Comparison of ENCODE assay signal across 1 cellular context in the genomic region with DNA sequence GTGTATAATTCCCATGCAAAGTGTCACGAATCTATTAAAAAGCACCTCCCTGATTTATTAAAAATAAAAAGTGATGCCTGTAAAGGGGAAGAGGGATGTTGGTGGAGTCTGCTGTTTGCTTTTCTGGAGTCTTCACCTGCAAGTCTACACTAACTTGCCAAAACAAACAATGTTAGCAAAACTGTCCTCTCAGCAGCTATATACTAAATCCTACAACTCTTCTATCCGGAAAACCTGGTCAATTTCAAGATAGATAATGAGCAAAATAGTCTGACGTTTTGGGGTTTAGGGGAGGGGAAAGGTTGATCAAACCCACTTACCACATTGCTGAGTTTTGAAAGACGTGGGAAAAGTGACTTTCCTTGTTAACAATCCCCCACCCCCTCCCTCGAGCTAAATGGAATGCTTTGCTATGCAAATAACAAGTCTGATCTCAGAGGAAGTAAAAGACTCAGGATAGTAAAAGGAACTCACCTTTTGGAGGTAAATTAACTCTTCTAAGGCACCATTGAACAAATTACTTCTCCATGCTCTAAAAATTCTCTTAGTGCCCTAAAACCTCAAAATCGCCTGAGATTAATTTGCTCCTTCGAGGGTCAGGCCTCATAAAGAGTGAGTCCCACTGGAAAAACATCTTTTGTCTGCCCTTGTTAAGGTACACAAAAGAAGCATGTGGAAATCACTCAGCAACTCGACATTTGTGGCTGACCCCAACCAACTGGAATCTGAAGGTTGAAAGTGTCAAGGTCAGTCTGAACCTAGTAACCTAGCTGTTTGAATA.
TF ChIP-seq lines count a peak whose summit lies in the region.

No MANE protein-coding gene starts in this region.

TF ChIP-seq in HepG2, 621 proteins besides CTCF, POLR2A, EP300 and RAD21 (continued from another document and continues in another):
- TF ChIP-seq, protein P1, sequence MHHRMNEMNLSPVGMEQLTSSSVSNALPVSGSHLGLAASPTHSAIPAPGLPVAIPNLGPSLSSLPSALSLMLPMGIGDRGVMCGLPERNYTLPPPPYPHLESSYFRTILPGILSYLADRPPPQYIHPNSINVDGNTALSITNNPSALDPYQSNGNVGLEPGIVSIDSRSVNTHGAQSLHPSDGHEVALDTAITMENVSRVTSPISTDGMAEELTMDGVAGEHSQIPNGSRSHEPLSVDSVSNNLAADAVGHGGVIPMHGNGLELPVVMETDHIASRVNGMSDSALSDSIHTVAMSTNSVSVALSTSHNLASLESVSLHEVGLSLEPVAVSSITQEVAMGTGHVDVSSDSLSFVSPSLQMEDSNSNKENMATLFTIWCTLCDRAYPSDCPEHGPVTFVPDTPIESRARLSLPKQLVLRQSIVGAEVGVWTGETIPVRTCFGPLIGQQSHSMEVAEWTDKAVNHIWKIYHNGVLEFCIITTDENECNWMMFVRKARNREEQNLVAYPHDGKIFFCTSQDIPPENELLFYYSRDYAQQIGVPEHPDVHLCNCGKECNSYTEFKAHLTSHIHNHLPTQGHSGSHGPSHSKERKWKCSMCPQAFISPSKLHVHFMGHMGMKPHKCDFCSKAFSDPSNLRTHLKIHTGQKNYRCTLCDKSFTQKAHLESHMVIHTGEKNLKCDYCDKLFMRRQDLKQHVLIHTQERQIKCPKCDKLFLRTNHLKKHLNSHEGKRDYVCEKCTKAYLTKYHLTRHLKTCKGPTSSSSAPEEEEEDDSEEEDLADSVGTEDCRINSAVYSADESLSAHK (CRISPR knock-in tag; IDR thresholded peaks at IDR 0.05; ENCODE audit: borderline replicate concordance) = no peak
- TF ChIP-seq POGZ (CRISPR knock-in tag; IDR thresholded peaks at IDR 0.05) (peak; percentile 65), CHD2 (IDR thresholded peaks at IDR 0.05; ENCODE audit: low read depth, low read length) (no peak), ZNF629 (CRISPR knock-in tag; conservative IDR thresholded peaks at IDR 0.05) (no peak), ZNF562 (CRISPR knock-in tag; IDR thresholded peaks at IDR 0.05; ENCODE audit: borderline replicate concordance) (no peak), ARHGAP35 (CRISPR knock-in tag; IDR thresholded peaks at IDR 0.05; ENCODE audit: borderline replicate concordance) (no peak), ISX (CRISPR knock-in tag; conservative IDR thresholded peaks at IDR 0.05) (no peak), NRL (CRISPR knock-in tag; IDR thresholded peaks at IDR 0.05; ENCODE audit: borderline replicate concordance) (no peak), ZNF615 (CRISPR knock-in tag; IDR thresholded peaks at IDR 0.05; ENCODE audit: borderline replicate concordance) (no peak), TEAD3 (CRISPR knock-in tag; optimal IDR thresholded peaks at IDR 0.05; ENCODE audit: borderline replicate concordance) (peak; percentile 79), MTF1 (CRISPR knock-in tag; IDR thresholded peaks at IDR 0.05) (no peak), FOXA3 (CRISPR knock-in tag; IDR thresholded peaks at IDR 0.05) (peak; percentile 56), RAD51 (IDR thresholded peaks at IDR 0.05; ENCODE audit: borderline replicate concordance) (no peak), PCBP1 (IDR thresholded peaks at IDR 0.05; ENCODE audit: borderline replicate concordance, low read depth, low read length) (no peak), SCMH1 (CRISPR knock-in tag; IDR thresholded peaks at IDR 0.05; ENCODE audit: borderline replicate concordance) (no peak), ZNF674 (CRISPR knock-in tag; IDR thresholded peaks at IDR 0.05; ENCODE audit: low read depth) (no peak), ZFP37 (CRISPR knock-in tag; IDR thresholded peaks at IDR 0.05; ENCODE audit: borderline replicate concordance) (no peak), NFE2L1 (CRISPR knock-in tag; IDR thresholded peaks at IDR 0.05; ENCODE audit: borderline replicate concordance) (no peak), TCF7 (IDR thresholded peaks at IDR 0.05; ENCODE audit: low read depth) (no peak; the same call in 1 of the 2 replicates), ZNF251 (CRISPR knock-in tag; IDR thresholded peaks at IDR 0.05) (no peak), EZH2 (conservative IDR thresholded peaks at IDR 0.05; ENCODE audit: low read depth, low read length) (no peak)
- TF ChIP-seq, protein P2, sequence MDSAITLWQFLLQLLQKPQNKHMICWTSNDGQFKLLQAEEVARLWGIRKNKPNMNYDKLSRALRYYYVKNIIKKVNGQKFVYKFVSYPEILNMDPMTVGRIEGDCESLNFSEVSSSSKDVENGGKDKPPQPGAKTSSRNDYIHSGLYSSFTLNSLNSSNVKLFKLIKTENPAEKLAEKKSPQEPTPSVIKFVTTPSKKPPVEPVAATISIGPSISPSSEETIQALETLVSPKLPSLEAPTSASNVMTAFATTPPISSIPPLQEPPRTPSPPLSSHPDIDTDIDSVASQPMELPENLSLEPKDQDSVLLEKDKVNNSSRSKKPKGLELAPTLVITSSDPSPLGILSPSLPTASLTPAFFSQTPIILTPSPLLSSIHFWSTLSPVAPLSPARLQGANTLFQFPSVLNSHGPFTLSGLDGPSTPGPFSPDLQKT (CRISPR knock-in tag; IDR thresholded peaks at IDR 0.05; ENCODE audit: borderline replicate concordance) = no peak
- TF ChIP-seq, protein P3, sequence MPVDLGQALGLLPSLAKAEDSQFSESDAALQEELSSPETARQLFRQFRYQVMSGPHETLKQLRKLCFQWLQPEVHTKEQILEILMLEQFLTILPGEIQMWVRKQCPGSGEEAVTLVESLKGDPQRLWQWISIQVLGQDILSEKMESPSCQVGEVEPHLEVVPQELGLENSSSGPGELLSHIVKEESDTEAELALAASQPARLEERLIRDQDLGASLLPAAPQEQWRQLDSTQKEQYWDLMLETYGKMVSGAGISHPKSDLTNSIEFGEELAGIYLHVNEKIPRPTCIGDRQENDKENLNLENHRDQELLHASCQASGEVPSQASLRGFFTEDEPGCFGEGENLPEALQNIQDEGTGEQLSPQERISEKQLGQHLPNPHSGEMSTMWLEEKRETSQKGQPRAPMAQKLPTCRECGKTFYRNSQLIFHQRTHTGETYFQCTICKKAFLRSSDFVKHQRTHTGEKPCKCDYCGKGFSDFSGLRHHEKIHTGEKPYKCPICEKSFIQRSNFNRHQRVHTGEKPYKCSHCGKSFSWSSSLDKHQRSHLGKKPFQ (CRISPR knock-in tag; IDR thresholded peaks at IDR 0.05; ENCODE audit: insufficient replicate concordance) = no peak
- TF ChIP-seq, protein P4, sequence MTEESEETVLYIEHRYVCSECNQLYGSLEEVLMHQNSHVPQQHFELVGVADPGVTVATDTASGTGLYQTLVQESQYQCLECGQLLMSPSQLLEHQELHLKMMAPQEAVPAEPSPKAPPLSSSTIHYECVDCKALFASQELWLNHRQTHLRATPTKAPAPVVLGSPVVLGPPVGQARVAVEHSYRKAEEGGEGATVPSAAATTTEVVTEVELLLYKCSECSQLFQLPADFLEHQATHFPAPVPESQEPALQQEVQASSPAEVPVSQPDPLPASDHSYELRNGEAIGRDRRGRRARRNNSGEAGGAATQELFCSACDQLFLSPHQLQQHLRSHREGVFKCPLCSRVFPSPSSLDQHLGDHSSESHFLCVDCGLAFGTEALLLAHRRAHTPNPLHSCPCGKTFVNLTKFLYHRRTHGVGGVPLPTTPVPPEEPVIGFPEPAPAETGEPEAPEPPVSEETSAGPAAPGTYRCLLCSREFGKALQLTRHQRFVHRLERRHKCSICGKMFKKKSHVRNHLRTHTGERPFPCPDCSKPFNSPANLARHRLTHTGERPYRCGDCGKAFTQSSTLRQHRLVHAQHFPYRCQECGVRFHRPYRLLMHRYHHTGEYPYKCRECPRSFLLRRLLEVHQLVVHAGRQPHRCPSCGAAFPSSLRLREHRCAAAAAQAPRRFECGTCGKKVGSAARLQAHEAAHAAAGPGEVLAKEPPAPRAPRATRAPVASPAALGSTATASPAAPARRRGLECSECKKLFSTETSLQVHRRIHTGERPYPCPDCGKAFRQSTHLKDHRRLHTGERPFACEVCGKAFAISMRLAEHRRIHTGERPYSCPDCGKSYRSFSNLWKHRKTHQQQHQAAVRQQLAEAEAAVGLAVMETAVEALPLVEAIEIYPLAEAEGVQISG (CRISPR knock-in tag; IDR thresholded peaks at IDR 0.05) = 0 out of 2 replicates have a peak, but pooled peaks have one; percentile 24
- TF ChIP-seq, protein P5, sequence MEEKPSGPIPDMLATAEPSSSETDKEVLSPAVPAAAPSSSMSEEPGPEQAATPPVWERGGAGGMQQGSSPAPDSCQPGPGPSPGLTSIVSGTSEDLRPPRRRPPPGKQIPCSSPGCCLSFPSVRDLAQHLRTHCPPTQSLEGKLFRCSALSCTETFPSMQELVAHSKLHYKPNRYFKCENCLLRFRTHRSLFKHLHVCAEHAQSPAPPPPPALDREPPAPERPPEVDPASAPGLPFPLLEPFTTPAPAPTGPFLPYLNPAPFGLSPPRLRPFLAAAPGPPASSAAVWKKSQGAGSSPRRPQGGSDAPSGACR (CRISPR knock-in tag; IDR thresholded peaks at IDR 0.05) = no peak
- TF ChIP-seq, protein P6, sequence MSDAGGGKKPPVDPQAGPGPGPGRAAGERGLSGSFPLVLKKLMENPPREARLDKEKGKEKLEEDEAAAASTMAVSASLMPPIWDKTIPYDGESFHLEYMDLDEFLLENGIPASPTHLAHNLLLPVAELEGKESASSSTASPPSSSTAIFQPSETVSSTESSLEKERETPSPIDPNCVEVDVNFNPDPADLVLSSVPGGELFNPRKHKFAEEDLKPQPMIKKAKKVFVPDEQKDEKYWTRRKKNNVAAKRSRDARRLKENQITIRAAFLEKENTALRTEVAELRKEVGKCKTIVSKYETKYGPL (CRISPR knock-in tag; IDR thresholded peaks at IDR 0.05) = no peak
- TF ChIP-seq, protein P7, sequence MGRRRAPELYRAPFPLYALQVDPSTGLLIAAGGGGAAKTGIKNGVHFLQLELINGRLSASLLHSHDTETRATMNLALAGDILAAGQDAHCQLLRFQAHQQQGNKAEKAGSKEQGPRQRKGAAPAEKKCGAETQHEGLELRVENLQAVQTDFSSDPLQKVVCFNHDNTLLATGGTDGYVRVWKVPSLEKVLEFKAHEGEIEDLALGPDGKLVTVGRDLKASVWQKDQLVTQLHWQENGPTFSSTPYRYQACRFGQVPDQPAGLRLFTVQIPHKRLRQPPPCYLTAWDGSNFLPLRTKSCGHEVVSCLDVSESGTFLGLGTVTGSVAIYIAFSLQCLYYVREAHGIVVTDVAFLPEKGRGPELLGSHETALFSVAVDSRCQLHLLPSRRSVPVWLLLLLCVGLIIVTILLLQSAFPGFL (CRISPR knock-in tag; IDR thresholded peaks at IDR 0.05) = no peak
- TF ChIP-seq, protein P8, sequence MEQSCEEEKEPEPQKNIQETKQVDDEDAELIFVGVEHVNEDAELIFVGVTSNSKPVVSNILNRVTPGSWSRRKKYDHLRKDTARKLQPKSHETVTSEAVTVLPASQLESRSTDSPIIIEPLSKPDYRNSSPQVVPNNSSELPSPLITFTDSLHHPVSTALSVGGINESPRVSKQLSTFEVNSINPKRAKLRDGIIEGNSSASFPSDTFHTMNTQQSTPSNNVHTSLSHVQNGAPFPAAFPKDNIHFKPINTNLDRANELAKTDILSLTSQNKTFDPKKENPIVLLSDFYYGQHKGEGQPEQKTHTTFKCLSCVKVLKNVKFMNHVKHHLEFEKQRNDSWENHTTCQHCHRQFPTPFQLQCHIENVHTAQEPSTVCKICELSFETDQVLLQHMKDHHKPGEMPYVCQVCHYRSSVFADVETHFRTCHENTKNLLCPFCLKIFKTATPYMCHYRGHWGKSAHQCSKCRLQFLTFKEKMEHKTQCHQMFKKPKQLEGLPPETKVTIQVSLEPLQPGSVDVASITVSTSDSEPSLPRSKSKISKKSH (CRISPR knock-in tag; IDR thresholded peaks at IDR 0.05; ENCODE audit: borderline replicate concordance) = no peak
- TF ChIP-seq, protein P9, sequence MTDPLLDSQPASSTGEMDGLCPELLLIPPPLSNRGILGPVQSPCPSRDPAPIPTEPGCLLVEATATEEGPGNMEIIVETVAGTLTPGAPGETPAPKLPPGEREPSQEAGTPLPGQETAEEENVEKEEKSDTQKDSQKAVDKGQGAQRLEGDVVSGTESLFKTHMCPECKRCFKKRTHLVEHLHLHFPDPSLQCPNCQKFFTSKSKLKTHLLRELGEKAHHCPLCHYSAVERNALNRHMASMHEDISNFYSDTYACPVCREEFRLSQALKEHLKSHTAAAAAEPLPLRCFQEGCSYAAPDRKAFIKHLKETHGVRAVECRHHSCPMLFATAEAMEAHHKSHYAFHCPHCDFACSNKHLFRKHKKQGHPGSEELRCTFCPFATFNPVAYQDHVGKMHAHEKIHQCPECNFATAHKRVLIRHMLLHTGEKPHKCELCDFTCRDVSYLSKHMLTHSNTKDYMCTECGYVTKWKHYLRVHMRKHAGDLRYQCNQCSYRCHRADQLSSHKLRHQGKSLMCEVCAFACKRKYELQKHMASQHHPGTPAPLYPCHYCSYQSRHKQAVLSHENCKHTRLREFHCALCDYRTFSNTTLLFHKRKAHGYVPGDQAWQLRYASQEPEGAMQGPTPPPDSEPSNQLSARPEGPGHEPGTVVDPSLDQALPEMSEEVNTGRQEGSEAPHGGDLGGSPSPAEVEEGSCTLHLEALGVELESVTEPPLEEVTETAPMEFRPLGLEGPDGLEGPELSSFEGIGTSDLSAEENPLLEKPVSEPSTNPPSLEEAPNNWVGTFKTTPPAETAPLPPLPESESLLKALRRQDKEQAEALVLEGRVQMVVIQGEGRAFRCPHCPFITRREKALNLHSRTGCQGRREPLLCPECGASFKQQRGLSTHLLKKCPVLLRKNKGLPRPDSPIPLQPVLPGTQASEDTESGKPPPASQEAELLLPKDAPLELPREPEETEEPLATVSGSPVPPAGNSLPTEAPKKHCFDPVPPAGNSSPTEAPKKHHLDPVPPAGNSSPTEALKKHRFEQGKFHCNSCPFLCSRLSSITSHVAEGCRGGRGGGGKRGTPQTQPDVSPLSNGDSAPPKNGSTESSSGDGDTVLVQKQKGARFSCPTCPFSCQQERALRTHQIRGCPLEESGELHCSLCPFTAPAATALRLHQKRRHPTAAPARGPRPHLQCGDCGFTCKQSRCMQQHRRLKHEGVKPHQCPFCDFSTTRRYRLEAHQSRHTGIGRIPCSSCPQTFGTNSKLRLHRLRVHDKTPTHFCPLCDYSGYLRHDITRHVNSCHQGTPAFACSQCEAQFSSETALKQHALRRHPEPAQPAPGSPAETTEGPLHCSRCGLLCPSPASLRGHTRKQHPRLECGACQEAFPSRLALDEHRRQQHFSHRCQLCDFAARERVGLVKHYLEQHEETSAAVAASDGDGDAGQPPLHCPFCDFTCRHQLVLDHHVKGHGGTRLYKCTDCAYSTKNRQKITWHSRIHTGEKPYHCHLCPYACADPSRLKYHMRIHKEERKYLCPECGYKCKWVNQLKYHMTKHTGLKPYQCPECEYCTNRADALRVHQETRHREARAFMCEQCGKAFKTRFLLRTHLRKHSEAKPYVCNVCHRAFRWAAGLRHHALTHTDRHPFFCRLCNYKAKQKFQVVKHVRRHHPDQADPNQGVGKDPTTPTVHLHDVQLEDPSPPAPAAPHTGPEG (CRISPR knock-in tag; IDR thresholded peaks at IDR 0.05) = no peak
